In the genomic region with DNA sequence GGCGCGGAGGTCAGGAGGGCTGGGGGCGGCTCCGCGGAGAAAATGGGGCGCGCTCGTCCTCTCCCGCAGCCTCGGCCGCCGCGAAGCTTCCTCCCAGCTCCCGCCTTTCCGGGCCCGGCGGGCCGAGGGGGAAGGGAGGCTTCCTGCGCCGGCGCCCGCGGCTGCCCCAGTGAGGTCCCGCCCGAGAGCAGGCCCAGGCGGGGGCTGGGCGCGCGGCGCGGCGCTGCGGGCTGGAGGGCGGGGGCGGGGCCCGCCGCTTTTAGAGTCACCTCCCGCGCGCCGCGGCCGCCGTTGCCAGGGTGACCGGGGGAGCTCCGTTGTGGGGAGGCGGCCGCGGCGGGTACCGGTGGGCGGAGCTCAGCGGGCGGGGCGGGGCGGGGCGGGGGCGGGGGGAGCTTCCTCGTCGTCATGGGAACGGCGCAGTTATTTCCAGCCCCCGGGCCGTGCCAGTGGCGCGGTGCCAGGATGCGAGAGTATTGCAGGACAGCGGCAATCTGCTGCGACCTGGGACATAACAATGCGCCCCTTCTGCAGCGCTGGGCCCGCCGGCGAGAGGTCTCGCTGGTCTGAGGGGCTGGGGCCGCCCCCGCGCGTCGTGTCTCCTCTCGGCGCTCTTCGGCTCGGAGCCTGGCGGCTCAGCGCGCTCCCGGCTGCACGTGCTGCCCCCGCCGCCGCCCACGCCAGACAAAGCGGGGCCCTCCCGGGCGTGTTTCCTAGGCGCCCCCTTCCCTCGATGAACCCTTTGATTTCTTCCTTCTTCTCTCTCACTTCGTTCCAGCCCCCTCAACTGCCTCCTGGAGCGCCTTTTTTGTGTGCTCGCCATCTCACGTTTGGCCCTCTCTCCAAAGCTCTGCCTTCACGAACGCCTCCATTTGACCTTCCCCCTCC, we compare ENCODE assay signal across 1 cellular context.
TF ChIP-seq lines count a peak whose summit lies in the region.

No MANE protein-coding gene starts in this region.

TF ChIP-seq in HepG2, 621 proteins besides CTCF, POLR2A, EP300 and RAD21 (continued from another document and continues in another):
- TF ChIP-seq, protein P1, sequence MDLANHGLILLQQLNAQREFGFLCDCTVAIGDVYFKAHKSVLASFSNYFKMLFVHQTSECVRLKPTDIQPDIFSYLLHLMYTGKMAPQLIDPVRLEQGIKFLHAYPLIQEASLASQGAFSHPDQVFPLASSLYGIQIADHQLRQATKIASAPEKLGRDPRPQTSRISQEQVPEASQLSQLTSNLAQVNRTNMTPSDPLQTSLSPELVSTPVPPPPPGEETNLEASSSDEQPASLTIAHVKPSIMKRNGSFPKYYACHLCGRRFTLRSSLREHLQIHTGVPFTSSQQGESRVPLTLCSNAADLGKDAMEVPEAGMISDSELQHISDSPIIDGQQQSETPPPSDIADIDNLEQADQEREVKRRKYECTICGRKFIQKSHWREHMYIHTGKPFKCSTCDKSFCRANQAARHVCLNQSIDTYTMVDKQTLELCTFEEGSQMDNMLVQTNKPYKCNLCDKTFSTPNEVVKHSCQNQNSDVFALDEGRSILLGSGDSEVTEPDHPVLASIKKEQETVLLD (CRISPR knock-in tag; IDR thresholded peaks at IDR 0.05; ENCODE audit: low read depth) = peak; percentile 78; the same call in 1 of the 2 replicates
- peak; percentile 79 for TF ChIP-seq ZNF547 (CRISPR knock-in tag; IDR thresholded peaks at IDR 0.05)
- TF ChIP-seq ZNF563 (CRISPR knock-in tag; IDR thresholded peaks at IDR 0.05) = peak; percentile 64; the same call in 1 of the 2 replicates
- TF ChIP-seq SRSF9 (IDR thresholded peaks at IDR 0.05; ENCODE audit: borderline replicate concordance, insufficient read depth, low read depth, low read length, poor library complexity, severe bottlenecking) = no peak
- peak; percentile 8; the same call in 1 of the 2 replicates for TF ChIP-seq IRF9 (CRISPR knock-in tag; IDR thresholded peaks at IDR 0.05; ENCODE audit: borderline replicate concordance)
- no peak for TF ChIP-seq RERE (CRISPR knock-in tag; IDR thresholded peaks at IDR 0.05; ENCODE audit: low read depth)
- TF ChIP-seq RCOR2 (CRISPR knock-in tag; IDR thresholded peaks at IDR 0.05) = no peak
- TF ChIP-seq ATM (IDR thresholded peaks at IDR 0.05; ENCODE audit: borderline replicate concordance) = no peak
- no peak for TF ChIP-seq U2AF2 (IDR thresholded peaks at IDR 0.05; ENCODE audit: low read depth, low read length)
- TF ChIP-seq NCOR1 (IDR thresholded peaks at IDR 0.05; ENCODE audit: borderline replicate concordance, low read length) = no peak
- peak; percentile 65 for TF ChIP-seq ZNF574 (CRISPR knock-in tag; IDR thresholded peaks at IDR 0.05)
- TF ChIP-seq CCDC6 (CRISPR knock-in tag; IDR thresholded peaks at IDR 0.05) = peak; percentile 73
- TF ChIP-seq, protein P2, sequence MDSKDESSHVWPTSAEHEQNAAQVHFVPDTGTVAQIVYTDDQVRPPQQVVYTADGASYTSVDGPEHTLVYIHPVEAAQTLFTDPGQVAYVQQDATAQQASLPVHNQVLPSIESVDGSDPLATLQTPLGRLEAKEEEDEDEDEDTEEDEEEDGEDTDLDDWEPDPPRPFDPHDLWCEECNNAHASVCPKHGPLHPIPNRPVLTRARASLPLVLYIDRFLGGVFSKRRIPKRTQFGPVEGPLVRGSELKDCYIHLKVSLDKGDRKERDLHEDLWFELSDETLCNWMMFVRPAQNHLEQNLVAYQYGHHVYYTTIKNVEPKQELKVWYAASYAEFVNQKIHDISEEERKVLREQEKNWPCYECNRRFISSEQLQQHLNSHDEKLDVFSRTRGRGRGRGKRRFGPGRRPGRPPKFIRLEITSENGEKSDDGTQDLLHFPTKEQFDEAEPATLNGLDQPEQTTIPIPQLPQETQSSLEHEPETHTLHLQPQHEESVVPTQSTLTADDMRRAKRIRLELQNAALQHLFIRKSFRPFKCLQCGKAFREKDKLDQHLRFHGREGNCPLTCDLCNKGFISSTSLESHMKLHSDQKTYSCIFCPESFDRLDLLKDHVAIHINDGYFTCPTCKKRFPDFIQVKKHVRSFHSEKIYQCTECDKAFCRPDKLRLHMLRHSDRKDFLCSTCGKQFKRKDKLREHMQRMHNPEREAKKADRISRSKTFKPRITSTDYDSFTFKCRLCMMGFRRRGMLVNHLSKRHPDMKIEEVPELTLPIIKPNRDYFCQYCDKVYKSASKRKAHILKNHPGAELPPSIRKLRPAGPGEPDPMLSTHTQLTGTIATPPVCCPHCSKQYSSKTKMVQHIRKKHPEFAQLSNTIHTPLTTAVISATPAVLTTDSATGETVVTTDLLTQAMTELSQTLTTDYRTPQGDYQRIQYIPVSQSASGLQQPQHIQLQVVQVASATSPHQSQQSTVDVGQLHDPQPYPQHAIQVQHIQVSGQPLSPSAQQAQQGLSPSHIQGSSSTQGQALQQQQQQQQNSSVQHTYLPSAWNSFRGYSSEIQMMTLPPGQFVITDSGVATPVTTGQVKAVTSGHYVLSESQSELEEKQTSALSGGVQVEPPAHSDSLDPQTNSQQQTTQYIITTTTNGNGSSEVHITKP (CRISPR knock-in tag; IDR thresholded peaks at IDR 0.05; ENCODE audit: low read depth) = no peak
- TF ChIP-seq ZNF629 (CRISPR knock-in tag; conservative IDR thresholded peaks at IDR 0.05) = no peak
- peak; percentile 55; the same call in 1 of the 2 replicates for TF ChIP-seq ZSCAN21 (CRISPR knock-in tag; IDR thresholded peaks at IDR 0.05; ENCODE audit: borderline replicate concordance)
- no peak for TF ChIP-seq CERS6 (CRISPR knock-in tag; IDR thresholded peaks at IDR 0.05)
- TF ChIP-seq IRX3 (CRISPR knock-in tag; IDR thresholded peaks at IDR 0.05; ENCODE audit: borderline replicate concordance, low read depth) = no peak
- TF ChIP-seq HMGA1 (CRISPR knock-in tag; conservative IDR thresholded peaks at IDR 0.05) = no peak
- TF ChIP-seq ZNF337 (CRISPR knock-in tag; IDR thresholded peaks at IDR 0.05; ENCODE audit: borderline replicate concordance, low read depth) = no peak
- 0 out of 2 replicates have a peak, but pooled peaks have one; percentile 57 for TF ChIP-seq PBX3 (CRISPR knock-in tag; IDR thresholded peaks at IDR 0.05; ENCODE audit: borderline replicate concordance)
- TF ChIP-seq, protein P3, sequence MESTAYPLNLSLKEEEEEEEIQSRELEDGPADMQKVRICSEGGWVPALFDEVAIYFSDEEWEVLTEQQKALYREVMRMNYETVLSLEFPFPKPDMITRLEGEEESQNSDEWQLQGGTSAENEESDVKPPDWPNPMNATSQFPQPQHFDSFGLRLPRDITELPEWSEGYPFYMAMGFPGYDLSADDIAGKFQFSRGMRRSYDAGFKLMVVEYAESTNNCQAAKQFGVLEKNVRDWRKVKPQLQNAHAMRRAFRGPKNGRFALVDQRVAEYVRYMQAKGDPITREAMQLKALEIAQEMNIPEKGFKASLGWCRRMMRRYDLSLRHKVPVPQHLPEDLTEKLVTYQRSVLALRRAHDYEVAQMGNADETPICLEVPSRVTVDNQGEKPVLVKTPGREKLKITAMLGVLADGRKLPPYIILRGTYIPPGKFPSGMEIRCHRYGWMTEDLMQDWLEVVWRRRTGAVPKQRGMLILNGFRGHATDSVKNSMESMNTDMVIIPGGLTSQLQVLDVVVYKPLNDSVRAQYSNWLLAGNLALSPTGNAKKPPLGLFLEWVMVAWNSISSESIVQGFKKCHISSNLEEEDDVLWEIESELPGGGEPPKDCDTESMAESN (CRISPR knock-in tag; conservative IDR thresholded peaks at IDR 0.05) = peak; percentile 78
- no peak for TF ChIP-seq CCAR2 (optimal IDR thresholded peaks at IDR 0.05; ENCODE audit: low read depth, low read length)
- TF ChIP-seq, protein P4, sequence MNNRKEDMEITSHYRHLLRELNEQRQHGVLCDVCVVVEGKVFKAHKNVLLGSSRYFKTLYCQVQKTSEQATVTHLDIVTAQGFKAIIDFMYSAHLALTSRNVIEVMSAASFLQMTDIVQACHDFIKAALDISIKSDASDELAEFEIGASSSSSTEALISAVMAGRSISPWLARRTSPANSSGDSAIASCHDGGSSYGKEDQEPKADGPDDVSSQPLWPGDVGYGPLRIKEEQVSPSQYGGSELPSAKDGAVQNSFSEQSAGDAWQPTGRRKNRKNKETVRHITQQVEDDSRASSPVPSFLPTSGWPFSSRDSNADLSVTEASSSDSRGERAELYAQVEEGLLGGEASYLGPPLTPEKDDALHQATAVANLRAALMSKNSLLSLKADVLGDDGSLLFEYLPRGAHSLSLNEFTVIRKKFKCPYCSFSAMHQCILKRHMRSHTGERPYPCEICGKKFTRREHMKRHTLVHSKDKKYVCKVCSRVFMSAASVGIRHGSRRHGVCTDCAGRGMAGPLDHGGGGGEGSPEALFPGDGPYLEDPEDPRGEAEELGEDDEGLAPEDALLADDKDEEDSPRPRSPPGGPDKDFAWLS (CRISPR knock-in tag; IDR thresholded peaks at IDR 0.05; ENCODE audit: borderline replicate concordance) = no peak
- no peak for TF ChIP-seq BRD4 (CRISPR knock-in tag; IDR thresholded peaks at IDR 0.05)
- TF ChIP-seq, protein P5, sequence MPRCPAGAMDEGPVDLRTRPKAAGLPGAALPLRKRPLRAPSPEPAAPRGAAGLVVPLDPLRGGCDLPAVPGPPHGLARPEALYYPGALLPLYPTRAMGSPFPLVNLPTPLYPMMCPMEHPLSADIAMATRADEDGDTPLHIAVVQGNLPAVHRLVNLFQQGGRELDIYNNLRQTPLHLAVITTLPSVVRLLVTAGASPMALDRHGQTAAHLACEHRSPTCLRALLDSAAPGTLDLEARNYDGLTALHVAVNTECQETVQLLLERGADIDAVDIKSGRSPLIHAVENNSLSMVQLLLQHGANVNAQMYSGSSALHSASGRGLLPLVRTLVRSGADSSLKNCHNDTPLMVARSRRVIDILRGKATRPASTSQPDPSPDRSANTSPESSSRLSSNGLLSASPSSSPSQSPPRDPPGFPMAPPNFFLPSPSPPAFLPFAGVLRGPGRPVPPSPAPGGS (CRISPR knock-in tag; IDR thresholded peaks at IDR 0.05) = no peak; the same call in 1 of the 2 replicates
